In the genomic region with DNA sequence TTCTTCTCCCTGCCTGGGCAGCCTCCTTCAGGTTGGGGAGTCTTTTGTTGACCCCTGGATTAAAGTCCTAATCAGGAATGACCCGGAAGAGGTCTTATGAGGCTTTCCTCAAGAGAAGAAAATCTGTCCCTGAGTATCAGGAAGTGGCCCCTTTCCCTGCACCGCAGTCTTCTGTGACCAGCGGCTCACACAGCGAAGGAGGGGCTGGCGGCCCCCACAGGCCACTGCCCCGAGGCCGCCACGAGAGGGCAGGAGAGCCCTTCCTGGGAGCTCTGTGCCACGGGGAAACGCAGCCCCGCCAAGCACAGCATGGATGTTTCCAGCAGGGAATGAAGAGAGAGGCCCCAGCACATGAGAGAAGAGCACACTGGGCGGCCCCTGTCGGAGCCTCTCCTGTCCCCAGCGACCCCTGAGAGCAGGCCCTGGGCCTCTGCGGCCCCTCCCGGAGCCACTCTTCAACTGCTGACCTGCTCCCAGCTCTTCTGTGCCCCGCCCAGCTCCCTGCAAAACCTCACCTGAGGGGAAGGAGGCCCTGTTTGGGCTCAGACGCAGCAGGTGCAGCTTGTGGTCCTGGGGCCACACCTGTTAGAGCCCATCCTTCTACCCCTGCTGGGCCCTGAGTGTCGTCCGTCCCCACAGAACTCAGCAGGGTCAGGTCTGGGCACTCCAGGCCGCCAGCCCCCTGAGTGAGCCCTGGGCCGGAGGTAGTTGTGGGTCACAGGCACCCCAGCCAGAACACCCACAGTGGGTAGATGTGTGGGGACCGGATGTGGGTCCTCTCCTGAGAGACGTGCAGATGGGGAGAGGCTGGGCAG, we compare ENCODE assay signal across 1 cellular context.
TF ChIP-seq lines count a peak whose summit lies in the region.

No MANE protein-coding gene starts in this region.

TF ChIP-seq in HepG2, 621 proteins besides CTCF, POLR2A, EP300 and RAD21 (continued from another document and continues in another):
- TF ChIP-seq, protein P1, sequence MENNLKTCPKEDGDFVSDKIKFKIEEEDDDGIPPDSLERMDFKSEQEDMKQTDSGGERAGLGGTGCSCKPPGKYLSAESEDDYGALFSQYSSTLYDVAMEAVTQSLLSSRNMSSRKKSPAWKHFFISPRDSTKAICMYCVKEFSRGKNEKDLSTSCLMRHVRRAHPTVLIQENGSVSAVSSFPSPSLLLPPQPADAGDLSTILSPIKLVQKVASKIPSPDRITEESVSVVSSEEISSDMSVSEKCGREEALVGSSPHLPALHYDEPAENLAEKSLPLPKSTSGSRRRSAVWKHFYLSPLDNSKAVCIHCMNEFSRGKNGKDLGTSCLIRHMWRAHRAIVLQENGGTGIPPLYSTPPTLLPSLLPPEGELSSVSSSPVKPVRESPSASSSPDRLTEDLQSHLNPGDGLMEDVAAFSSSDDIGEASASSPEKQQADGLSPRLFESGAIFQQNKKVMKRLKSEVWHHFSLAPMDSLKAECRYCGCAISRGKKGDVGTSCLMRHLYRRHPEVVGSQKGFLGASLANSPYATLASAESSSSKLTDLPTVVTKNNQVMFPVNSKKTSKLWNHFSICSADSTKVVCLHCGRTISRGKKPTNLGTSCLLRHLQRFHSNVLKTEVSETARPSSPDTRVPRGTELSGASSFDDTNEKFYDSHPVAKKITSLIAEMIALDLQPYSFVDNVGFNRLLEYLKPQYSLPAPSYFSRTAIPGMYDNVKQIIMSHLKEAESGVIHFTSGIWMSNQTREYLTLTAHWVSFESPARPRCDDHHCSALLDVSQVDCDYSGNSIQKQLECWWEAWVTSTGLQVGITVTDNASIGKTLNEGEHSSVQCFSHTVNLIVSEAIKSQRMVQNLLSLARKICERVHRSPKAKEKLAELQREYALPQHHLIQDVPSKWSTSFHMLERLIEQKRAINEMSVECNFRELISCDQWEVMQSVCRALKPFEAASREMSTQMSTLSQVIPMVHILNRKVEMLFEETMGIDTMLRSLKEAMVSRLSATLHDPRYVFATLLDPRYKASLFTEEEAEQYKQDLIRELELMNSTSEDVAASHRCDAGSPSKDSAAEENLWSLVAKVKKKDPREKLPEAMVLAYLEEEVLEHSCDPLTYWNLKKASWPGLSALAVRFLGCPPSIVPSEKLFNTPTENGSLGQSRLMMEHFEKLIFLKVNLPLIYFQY (CRISPR knock-in tag; IDR thresholded peaks at IDR 0.05; ENCODE audit: borderline replicate concordance) = 0 out of 2 replicates have a peak, but pooled peaks have one; percentile 68
- TF ChIP-seq, protein P2, sequence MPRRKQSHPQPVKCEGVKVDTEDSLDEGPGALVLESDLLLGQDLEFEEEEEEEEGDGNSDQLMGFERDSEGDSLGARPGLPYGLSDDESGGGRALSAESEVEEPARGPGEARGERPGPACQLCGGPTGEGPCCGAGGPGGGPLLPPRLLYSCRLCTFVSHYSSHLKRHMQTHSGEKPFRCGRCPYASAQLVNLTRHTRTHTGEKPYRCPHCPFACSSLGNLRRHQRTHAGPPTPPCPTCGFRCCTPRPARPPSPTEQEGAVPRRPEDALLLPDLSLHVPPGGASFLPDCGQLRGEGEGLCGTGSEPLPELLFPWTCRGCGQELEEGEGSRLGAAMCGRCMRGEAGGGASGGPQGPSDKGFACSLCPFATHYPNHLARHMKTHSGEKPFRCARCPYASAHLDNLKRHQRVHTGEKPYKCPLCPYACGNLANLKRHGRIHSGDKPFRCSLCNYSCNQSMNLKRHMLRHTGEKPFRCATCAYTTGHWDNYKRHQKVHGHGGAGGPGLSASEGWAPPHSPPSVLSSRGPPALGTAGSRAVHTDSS (CRISPR knock-in tag; conservative IDR thresholded peaks at IDR 0.05) = no peak
- TF ChIP-seq MAFK (conservative IDR thresholded peaks at IDR 0.05 in 1 of 2, IDR thresholded peaks at IDR 0.05 in 1 of 2; ENCODE audit: low read length in 2 of 2) = no peak
- no peak for TF ChIP-seq ZNF484 (CRISPR knock-in tag; IDR thresholded peaks at IDR 0.05; ENCODE audit: borderline replicate concordance, low read depth)
- TF ChIP-seq RBM39 (IDR thresholded peaks at IDR 0.05; ENCODE audit: low read depth, low read length, poor library complexity, severe bottlenecking) = peak; percentile 77
- TF ChIP-seq, protein P3, sequence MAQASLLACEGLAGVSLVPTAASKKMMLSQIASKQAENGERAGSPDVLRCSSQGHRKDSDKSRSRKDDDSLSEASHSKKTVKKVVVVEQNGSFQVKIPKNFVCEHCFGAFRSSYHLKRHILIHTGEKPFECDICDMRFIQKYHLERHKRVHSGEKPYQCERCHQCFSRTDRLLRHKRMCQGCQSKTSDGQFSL (CRISPR knock-in tag; IDR thresholded peaks at IDR 0.05) = no peak
- no peak for TF ChIP-seq PTBP1 (IDR thresholded peaks at IDR 0.05; ENCODE audit: low read depth, low read length, poor library complexity, severe bottlenecking)
- TF ChIP-seq NAIF1 (CRISPR knock-in tag; IDR thresholded peaks at IDR 0.05; ENCODE audit: borderline replicate concordance) = no peak
- TF ChIP-seq TBX2 (CRISPR knock-in tag; IDR thresholded peaks at IDR 0.05; ENCODE audit: borderline replicate concordance) = 0 out of 2 replicates have a peak, but pooled peaks have one; percentile 42
- TF ChIP-seq ZNF329 (CRISPR knock-in tag; IDR thresholded peaks at IDR 0.05; ENCODE audit: low read depth) = no peak
- TF ChIP-seq RARG (CRISPR knock-in tag; IDR thresholded peaks at IDR 0.05; ENCODE audit: low read depth) = no peak
- no peak for TF ChIP-seq ISL2 (CRISPR knock-in tag; IDR thresholded peaks at IDR 0.05)
- no peak for TF ChIP-seq ARHGAP35 (CRISPR knock-in tag; IDR thresholded peaks at IDR 0.05; ENCODE audit: borderline replicate concordance)
- TF ChIP-seq KDM5A (IDR thresholded peaks at IDR 0.05; ENCODE audit: borderline replicate concordance, low read length) = no peak
- peak; percentile 48; the same call in 1 of the 2 replicates for TF ChIP-seq ZNF326 (CRISPR knock-in tag; IDR thresholded peaks at IDR 0.05; ENCODE audit: borderline replicate concordance)
- TF ChIP-seq ZNF598 (CRISPR knock-in tag; IDR thresholded peaks at IDR 0.05; ENCODE audit: borderline replicate concordance) = peak; percentile 22; the same call in 1 of the 2 replicates
- peak; percentile 80; the same call in 1 of the 2 replicates for TF ChIP-seq SMAD3 (CRISPR knock-in tag; IDR thresholded peaks at IDR 0.05)
- TF ChIP-seq TOE1 (CRISPR knock-in tag; IDR thresholded peaks at IDR 0.05) = peak; percentile 84; the same call in 1 of the 2 replicates
- TF ChIP-seq, protein P4, sequence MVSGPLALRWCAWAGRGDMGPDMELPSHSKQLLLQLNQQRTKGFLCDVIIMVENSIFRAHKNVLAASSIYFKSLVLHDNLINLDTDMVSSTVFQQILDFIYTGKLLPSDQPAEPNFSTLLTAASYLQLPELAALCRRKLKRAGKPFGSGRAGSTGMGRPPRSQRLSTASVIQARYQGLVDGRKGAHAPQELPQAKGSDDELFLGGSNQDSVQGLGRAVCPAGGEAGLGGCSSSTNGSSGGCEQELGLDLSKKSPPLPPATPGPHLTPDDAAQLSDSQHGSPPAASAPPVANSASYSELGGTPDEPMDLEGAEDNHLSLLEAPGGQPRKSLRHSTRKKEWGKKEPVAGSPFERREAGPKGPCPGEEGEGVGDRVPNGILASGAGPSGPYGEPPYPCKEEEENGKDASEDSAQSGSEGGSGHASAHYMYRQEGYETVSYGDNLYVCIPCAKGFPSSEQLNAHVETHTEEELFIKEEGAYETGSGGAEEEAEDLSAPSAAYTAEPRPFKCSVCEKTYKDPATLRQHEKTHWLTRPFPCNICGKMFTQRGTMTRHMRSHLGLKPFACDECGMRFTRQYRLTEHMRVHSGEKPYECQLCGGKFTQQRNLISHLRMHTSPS (CRISPR knock-in tag; IDR thresholded peaks at IDR 0.05; ENCODE audit: low read depth) = no peak
- TF ChIP-seq PHF20 (CRISPR knock-in tag; IDR thresholded peaks at IDR 0.05) = no peak
- no peak for TF ChIP-seq NCOR1 (IDR thresholded peaks at IDR 0.05; ENCODE audit: borderline replicate concordance, low read length)
- peak; percentile 22 for TF ChIP-seq RBM22 (optimal IDR thresholded peaks at IDR 0.05; ENCODE audit: low read length)
- TF ChIP-seq SNAPC2 (CRISPR knock-in tag; IDR thresholded peaks at IDR 0.05) = no peak
- TF ChIP-seq ZNF614 (CRISPR knock-in tag; IDR thresholded peaks at IDR 0.05; ENCODE audit: borderline replicate concordance) = no peak; the same call in 1 of the 2 replicates
- TF ChIP-seq, protein P5, sequence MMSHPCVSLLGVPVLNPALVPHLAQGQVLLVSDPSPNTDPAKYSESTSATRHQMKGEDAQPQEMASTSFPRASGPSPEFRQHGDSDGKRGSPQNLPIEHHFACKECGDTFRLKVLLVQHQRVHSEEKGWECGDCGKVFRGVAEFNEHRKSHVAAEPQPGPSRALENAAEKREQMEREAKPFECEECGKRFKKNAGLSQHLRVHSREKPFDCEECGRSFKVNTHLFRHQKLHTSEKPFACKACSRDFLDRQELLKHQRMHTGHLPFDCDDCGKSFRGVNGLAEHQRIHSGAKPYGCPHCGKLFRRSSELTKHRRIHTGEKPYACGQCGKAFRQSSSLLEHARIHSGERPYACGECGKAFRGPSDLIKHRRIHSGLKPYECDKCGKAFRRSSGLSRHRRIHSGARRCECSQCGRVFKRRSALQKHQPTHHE (CRISPR knock-in tag; IDR thresholded peaks at IDR 0.05; ENCODE audit: borderline replicate concordance) = no peak
- TF ChIP-seq NR2F6 (IDR thresholded peaks at IDR 0.05) = 0 out of 2 replicates have a peak, but pooled peaks have one; percentile 21
- peak; percentile 64; the same call in 1 of the 2 replicates for TF ChIP-seq NR2F6 (CRISPR knock-in tag; IDR thresholded peaks at IDR 0.05)
- TF ChIP-seq ZNF550 (CRISPR knock-in tag; IDR thresholded peaks at IDR 0.05; ENCODE audit: borderline replicate concordance) = no peak
- no peak for TF ChIP-seq KLF15 (CRISPR knock-in tag; IDR thresholded peaks at IDR 0.05; ENCODE audit: borderline replicate concordance)
- TF ChIP-seq RNF2 (conservative IDR thresholded peaks at IDR 0.05; ENCODE audit: low read depth) = 0 out of 2 replicates have a peak, but pooled peaks have one; percentile 27
- no peak for TF ChIP-seq ZNF296 (CRISPR knock-in tag; conservative IDR thresholded peaks at IDR 0.05)
- peak; percentile 68 for TF ChIP-seq ZNF274 (CRISPR knock-in tag; IDR thresholded peaks at IDR 0.05)
- no peak for TF ChIP-seq MAFG (CRISPR knock-in tag; IDR thresholded peaks at IDR 0.05)
- no peak for TF ChIP-seq MYNN (CRISPR knock-in tag; IDR thresholded peaks at IDR 0.05; ENCODE audit: low read depth)
- TF ChIP-seq CENPT (CRISPR knock-in tag; IDR thresholded peaks at IDR 0.05; ENCODE audit: low read depth) = no peak
- peak; percentile 22; the same call in 1 of the 2 replicates for TF ChIP-seq ZC3H4 (CRISPR knock-in tag; IDR thresholded peaks at IDR 0.05; ENCODE audit: borderline replicate concordance)
- TF ChIP-seq, protein P6, sequence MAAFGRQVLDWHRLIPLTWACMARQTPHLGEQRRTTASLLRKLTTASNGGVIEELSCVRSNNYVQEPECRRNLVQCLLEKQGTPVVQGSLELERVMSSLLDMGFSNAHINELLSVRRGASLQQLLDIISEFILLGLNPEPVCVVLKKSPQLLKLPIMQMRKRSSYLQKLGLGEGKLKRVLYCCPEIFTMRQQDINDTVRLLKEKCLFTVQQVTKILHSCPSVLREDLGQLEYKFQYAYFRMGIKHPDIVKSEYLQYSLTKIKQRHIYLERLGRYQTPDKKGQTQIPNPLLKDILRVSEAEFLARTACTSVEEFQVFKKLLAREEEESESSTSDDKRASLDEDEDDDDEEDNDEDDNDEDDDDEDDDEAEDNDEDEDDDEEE (CRISPR knock-in tag; IDR thresholded peaks at IDR 0.05) = peak; percentile 47; the same call in 1 of the 2 replicates
- TF ChIP-seq ONECUT2 (CRISPR knock-in tag; IDR thresholded peaks at IDR 0.05) = no peak
- TF ChIP-seq ZBTB38 (CRISPR knock-in tag; IDR thresholded peaks at IDR 0.05) = peak; percentile 73; the same call in 1 of the 2 replicates
- TF ChIP-seq, protein P7, sequence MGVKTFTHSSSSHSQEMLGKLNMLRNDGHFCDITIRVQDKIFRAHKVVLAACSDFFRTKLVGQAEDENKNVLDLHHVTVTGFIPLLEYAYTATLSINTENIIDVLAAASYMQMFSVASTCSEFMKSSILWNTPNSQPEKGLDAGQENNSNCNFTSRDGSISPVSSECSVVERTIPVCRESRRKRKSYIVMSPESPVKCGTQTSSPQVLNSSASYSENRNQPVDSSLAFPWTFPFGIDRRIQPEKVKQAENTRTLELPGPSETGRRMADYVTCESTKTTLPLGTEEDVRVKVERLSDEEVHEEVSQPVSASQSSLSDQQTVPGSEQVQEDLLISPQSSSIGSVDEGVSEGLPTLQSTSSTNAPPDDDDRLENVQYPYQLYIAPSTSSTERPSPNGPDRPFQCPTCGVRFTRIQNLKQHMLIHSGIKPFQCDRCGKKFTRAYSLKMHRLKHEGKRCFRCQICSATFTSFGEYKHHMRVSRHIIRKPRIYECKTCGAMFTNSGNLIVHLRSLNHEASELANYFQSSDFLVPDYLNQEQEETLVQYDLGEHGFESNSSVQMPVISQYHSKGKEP (CRISPR knock-in tag; IDR thresholded peaks at IDR 0.05) = 0 out of 2 replicates have a peak, but pooled peaks have one; percentile 32
- no peak; the same call in 1 of the 2 replicates for TF ChIP-seq MTA1 (CRISPR knock-in tag; IDR thresholded peaks at IDR 0.05; ENCODE audit: borderline replicate concordance)
- TF ChIP-seq ZNF839 (CRISPR knock-in tag; IDR thresholded peaks at IDR 0.05; ENCODE audit: borderline replicate concordance) = no peak
- no peak for TF ChIP-seq TBL1XR1 (IDR thresholded peaks at IDR 0.05; ENCODE audit: borderline replicate concordance, low read length, partially characterized antibody)
- TF ChIP-seq ZNF569 (CRISPR knock-in tag; IDR thresholded peaks at IDR 0.05; ENCODE audit: borderline replicate concordance) = no peak
- no peak for TF ChIP-seq ZNF17 (CRISPR knock-in tag; IDR thresholded peaks at IDR 0.05)
- TF ChIP-seq ZNF563 (CRISPR knock-in tag; IDR thresholded peaks at IDR 0.05) = 0 out of 2 replicates have a peak, but pooled peaks have one; percentile 6
- no peak for TF ChIP-seq SUZ12 (IDR thresholded peaks at IDR 0.05; ENCODE audit: low read depth, low read length)
- no peak for TF ChIP-seq PITX1 (CRISPR knock-in tag; IDR thresholded peaks at IDR 0.05)
- TF ChIP-seq, protein P8, sequence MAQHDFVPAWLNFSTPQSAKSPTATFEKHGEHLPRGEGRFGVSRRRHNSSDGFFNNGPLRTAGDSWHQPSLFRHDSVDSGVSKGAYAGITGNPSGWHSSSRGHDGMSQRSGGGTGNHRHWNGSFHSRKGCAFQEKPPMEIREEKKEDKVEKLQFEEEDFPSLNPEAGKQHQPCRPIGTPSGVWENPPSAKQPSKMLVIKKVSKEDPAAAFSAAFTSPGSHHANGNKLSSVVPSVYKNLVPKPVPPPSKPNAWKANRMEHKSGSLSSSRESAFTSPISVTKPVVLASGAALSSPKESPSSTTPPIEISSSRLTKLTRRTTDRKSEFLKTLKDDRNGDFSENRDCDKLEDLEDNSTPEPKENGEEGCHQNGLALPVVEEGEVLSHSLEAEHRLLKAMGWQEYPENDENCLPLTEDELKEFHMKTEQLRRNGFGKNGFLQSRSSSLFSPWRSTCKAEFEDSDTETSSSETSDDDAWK (CRISPR knock-in tag; IDR thresholded peaks at IDR 0.05) = no peak
- no peak for TF ChIP-seq TAF15 (IDR thresholded peaks at IDR 0.05; ENCODE audit: low read depth, low read length, poor library complexity, severe bottlenecking)
- no peak for TF ChIP-seq CC2D1A (CRISPR knock-in tag; IDR thresholded peaks at IDR 0.05)
- TF ChIP-seq KMT2B (CRISPR knock-in tag; IDR thresholded peaks at IDR 0.05) = no peak
- no peak for TF ChIP-seq MATR3 (CRISPR knock-in tag; IDR thresholded peaks at IDR 0.05)
- no peak for TF ChIP-seq ZNF552 (CRISPR knock-in tag; IDR thresholded peaks at IDR 0.05; ENCODE audit: borderline replicate concordance)
- peak; percentile 79; the same call in 1 of the 2 replicates for TF ChIP-seq ZNF224 (CRISPR knock-in tag; IDR thresholded peaks at IDR 0.05)
